1 cellular context compared by ENCODE assay signal in genomic region chr17:7218166-7218565, GRCh38.
TF ChIP-seq lines count a peak whose summit lies in the region.

No MANE protein-coding gene starts in this region.

TF ChIP-seq in K562, 482 proteins besides CTCF, POLR2A, EP300 and RAD21:
- peak; percentile 9; the same call in 1 of the 2 replicates for TF ChIP-seq ZFX (CRISPR knock-in tag; IDR thresholded peaks at IDR 0.05)
- no peak for TF ChIP-seq MCM5 (IDR thresholded peaks at IDR 0.05; ENCODE audit: low read depth)
- TF ChIP-seq CBX5 (IDR thresholded peaks at IDR 0.05; ENCODE audit: borderline replicate concordance, low read depth), result no peak
- peak; percentile 31; the same call in 1 of the 2 replicates for TF ChIP-seq ZNF740 (CRISPR knock-in tag; IDR thresholded peaks at IDR 0.05)
- TF ChIP-seq ZNF740 (tag; IDR thresholded peaks at IDR 0.05), result no peak
- TF ChIP-seq RBFOX2 (IDR thresholded peaks at IDR 0.05; ENCODE audit: low read depth, low read length), result peak; percentile 34; the same call in 1 of the 2 replicates
- peak; percentile 43 for TF ChIP-seq POLR2G (IDR thresholded peaks at IDR 0.05; ENCODE audit: low read depth, low read length)
TF ChIP-seq in K562: peak in this region for 4.
